Comparison of ENCODE assay signal across 8 cellular contexts in the genomic region with DNA sequence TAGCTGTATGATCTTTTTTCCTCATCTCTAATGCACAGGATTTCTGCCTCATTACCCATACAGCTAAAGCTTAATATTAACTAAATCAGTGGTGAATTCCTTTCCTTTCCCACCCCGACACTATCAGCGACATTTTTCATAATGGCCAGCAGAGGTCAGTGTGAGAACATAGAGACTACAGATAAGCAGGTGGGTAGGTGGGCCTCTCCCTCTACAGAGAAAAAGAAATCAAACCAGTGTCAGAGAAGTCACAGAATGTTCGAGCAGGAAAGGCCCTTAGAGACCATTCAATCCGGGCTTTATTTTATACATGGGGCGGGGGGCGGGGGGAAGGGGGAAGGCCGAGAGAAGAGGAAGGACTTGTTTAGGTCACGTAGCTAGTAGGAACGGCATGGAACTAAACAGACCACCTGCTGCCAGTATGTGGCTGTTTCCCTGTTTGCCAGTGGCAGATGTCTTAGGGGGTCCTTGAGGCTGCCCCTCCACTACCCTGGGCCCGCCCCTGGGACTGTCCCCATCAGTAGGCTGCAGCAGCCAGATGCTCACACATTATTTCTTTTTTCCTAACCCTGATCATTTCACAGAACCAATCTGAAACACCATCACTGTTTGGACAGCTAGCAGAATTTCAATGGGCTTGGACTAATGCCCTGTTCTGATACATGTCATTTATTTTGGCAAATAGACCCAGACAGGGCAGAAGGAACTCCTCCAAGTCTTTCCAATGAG.
DNase-seq lines count a peak whose midpoint lies in the region; ATAC-seq, FAIRE-seq and TF ChIP-seq lines count a peak whose summit lies in the region.

No MANE protein-coding gene starts in this region.

- no peaks in the 10 kb centered on the region for H3K9me2 ChIP-seq in DOHH2 (replicated peaks; ENCODE audit: control insufficient read depth, low read length)

- H4K20me1 ChIP-seq in DOHH2 (ENCODE audit: control insufficient read depth, insufficient read depth, low read depth, low read length): no peaks in the 10 kb centered on the region

- no peaks in the 10 kb centered on the region for H3K27me3 ChIP-seq in DOHH2 (ENCODE audit: control insufficient read depth, low read length)

- FAIRE-seq in urothelium cell line (lab: Jason Lieb, UNC): no peak

- H3K36me3 ChIP-seq in DOHH2 (ENCODE audit: control insufficient read depth, low read length): no peaks in the 10 kb centered on the region

- no peak overlapping the region for H3K4me2 ChIP-seq in DOHH2 (ENCODE audit: low read length)

- no peaks in the 10 kb centered on the region for H3F3A ChIP-seq in DOHH2 (ENCODE audit: control insufficient read depth, insufficient read depth)

- peak; percentile 57 for ATAC-seq in GM21381 (IDR thresholded peaks at IDR 0.05; ENCODE audit: unreplicated experiment)
- ATAC-seq in GM21367 (IDR thresholded peaks at IDR 0.05; ENCODE audit: unreplicated experiment): no peak

- no peaks in the 10 kb centered on the region for H3K79me2 ChIP-seq in DOHH2 (ENCODE audit: control insufficient read depth, low read length)

- H3K9me3 ChIP-seq in DOHH2 (ENCODE audit: control insufficient read depth, insufficient read depth, low read length): no peaks in the 10 kb centered on the region

- H3K27ac ChIP-seq in DOHH2 (ENCODE audit: low read depth, low read length): no peak overlapping the region

- H3K4me3 ChIP-seq in DOHH2 (ENCODE audit: low read length) (no peak overlapping the region), WI38 (ENCODE audit: low read depth, low read length) (no peak overlapping the region)

- H3K4me1 ChIP-seq in DOHH2 (ENCODE audit: control insufficient read depth, low read length): peaks cover 2% of the 10 kb centered on the region; the same call in 1 of the 2 replicates

- DNase-seq in NCI-H1436 (lab: John Stamatoyannopoulos, UW): peak; percentile 20
- peak; percentile 56 for DNase-seq in iPS-NIHi11 (ENCODE audit: low spot score)
- peak; percentile 3 for DNase-seq in urothelium cell line (ENCODE audit: low spot score)
- DNase-seq in SKM-1 treated with dmso at 0.1 percent for 144 hours (lab: John Stamatoyannopoulos, UW; ENCODE audit: unreplicated experiment): no peak

- TF ChIP-seq CTCF in DOHH2 (IDR thresholded peaks at IDR 0.05; ENCODE audit: low read depth, low read length, poor library complexity, severe bottlenecking) (peak; percentile 59), WI38 (IDR thresholded peaks at IDR 0.05; ENCODE audit: low read depth, low read length) (peak; percentile 42)
